ENCODE assay signal across 1 cellular context in genomic region chr9:114588671-114589526, GRCh38.
TF ChIP-seq lines count a peak whose summit lies in the region.

No MANE protein-coding gene starts in this region.

TF ChIP-seq in K562, 482 proteins besides CTCF, POLR2A, EP300 and RAD21:
- TF ChIP-seq AFF4 (CRISPR knock-in tag; IDR thresholded peaks at IDR 0.05), result no peak
- peak; percentile 9 for TF ChIP-seq SAP30 (IDR thresholded peaks at IDR 0.05; ENCODE audit: borderline replicate concordance, insufficient read depth, low read depth, low read length, poor library complexity, severe bottlenecking)
- TF ChIP-seq, protein P1, sequence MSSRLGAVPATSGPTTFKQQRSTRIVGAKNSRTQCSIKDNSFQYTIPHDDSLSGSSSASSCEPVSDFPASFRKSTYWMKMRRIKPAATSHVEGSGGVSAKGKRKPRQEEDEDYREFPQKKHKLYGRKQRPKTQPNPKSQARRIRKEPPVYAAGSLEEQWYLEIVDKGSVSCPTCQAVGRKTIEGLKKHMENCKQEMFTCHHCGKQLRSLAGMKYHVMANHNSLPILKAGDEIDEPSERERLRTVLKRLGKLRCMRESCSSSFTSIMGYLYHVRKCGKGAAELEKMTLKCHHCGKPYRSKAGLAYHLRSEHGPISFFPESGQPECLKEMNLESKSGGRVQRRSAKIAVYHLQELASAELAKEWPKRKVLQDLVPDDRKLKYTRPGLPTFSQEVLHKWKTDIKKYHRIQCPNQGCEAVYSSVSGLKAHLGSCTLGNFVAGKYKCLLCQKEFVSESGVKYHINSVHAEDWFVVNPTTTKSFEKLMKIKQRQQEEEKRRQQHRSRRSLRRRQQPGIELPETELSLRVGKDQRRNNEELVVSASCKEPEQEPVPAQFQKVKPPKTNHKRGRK (tag; IDR thresholded peaks at IDR 0.05), result no peak
- TF ChIP-seq CHD1 (IDR thresholded peaks at IDR 0.05; ENCODE audit: low read length), result peak; percentile 10
- no peak for TF ChIP-seq HIVEP1 (CRISPR knock-in tag; IDR thresholded peaks at IDR 0.05)
TF ChIP-seq in K562: peak in this region for 2.
